Comparison of ENCODE assay signal across 1 cellular context in the genomic region with DNA sequence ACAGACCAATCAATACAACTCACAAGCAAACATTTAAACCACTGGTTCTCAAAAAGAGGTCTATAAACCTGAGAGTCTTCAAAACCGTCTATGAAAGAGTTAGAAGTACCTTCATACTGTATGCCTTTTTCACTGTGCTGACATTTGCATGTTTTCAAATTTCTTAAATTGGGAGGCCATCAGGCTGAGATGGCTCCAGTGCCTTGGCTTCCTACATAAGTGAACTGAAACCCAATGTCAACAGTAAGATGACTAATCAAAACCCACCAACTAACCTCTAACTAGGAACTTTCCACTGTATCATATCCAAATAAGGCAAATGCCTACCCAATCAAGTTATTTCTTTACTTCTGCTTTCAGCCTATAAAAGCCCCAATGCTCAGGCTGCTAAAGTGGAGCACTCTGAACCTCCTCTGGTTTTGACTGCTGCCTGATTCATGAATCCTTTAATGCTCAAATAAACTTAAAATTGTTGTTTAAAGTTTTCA.
TF ChIP-seq lines count a peak whose summit lies in the region.

No MANE protein-coding gene starts in this region.

TF ChIP-seq in K562, 482 proteins besides CTCF, POLR2A, EP300 and RAD21 (continued from another document and continues in another):
- TF ChIP-seq, protein P1, sequence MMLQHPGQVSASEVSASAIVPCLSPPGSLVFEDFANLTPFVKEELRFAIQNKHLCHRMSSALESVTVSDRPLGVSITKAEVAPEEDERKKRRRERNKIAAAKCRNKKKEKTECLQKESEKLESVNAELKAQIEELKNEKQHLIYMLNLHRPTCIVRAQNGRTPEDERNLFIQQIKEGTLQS (IDR thresholded peaks at IDR 0.05): peak; percentile 79
- TF ChIP-seq, protein P1 (CRISPR knock-in tag; conservative IDR thresholded peaks at IDR 0.05): no peak
- TF ChIP-seq JUND (IDR thresholded peaks at IDR 0.05; ENCODE audit: borderline replicate concordance, low read depth, low read length) (peak; percentile 70; the same call in 1 of the 2 replicates), JUND (tag; IDR thresholded peaks at IDR 0.05; ENCODE audit: borderline replicate concordance, low read depth, low read length) (peak; percentile 81; the same call in 2 of the 3 replicates), ZFP36 (IDR thresholded peaks at IDR 0.05; ENCODE audit: low read depth, low read length, partially characterized antibody) (peak; percentile 45), BRD9 (IDR thresholded peaks at IDR 0.05; ENCODE audit: low read depth, partially characterized antibody) (peak; percentile 65), CREB1 (IDR thresholded peaks at IDR 0.05) (no peak), CREB1 (CRISPR knock-in tag; IDR thresholded peaks at IDR 0.05) (no peak), FOS (IDR thresholded peaks at IDR 0.05; ENCODE audit: extremely low read depth, insufficient read length) (peak; percentile 35), MTA1 (IDR thresholded peaks at IDR 0.05; ENCODE audit: borderline replicate concordance) (peak; percentile 37; the same call in 1 of the 2 replicates), FOXA3 (CRISPR knock-in tag; conservative IDR thresholded peaks at IDR 0.05 in 1 of 2, IDR thresholded peaks at IDR 0.05 in 1 of 2) (peak; percentile 82 to 89; a peak in 3 of 4 replicates), ZNF507 (tag; conservative IDR thresholded peaks at IDR 0.05) (no peak), YY1 (IDR thresholded peaks at IDR 0.05; ENCODE audit: borderline replicate concordance in 1 of 3, control insufficient read depth in 1 of 3, extremely low read depth in 1 of 3, insufficient read depth in 3 of 3, insufficient read length in 1 of 3, insufficient replicate concordance in 2 of 3, low read depth in 1 of 3, low read length in 2 of 3) (peak in 1 of 3 experiments; percentile 44), NFRKB (IDR thresholded peaks at IDR 0.05; ENCODE audit: low read depth) (peak; percentile 56), HDAC1 (IDR thresholded peaks at IDR 0.05) (no peak), DPF2 (IDR thresholded peaks at IDR 0.05) (peak; percentile 69; the same call in 1 of the 2 replicates), ZNF274 (IDR thresholded peaks at IDR 0.05; ENCODE audit: borderline replicate concordance, low read depth, low read length) (no peak), BACH1 (tag; IDR thresholded peaks at IDR 0.05) (peak; percentile 59), POLR2B (IDR thresholded peaks at IDR 0.05; ENCODE audit: low read depth, partially characterized antibody) (peak; percentile 46), SMARCE1 (IDR thresholded peaks at IDR 0.05) (peak; percentile 41; the same call in 1 of the 2 replicates), GTF2E2 (tag; IDR thresholded peaks at IDR 0.05) (0 out of 2 replicates have a peak, but pooled peaks have one; percentile 56), TEAD2 (tag; IDR thresholded peaks at IDR 0.05) (no peak), MAFF (IDR thresholded peaks at IDR 0.05; ENCODE audit: low read length) (peak; percentile 75), HLTF (IDR thresholded peaks at IDR 0.05) (no peak), ILK (tag; IDR thresholded peaks at IDR 0.05; ENCODE audit: borderline replicate concordance, low read depth) (0 out of 2 replicates have a peak, but pooled peaks have one; percentile 11), MAFK (IDR thresholded peaks at IDR 0.05; ENCODE audit: low read length) (peak; percentile 73), RBFOX2 (IDR thresholded peaks at IDR 0.05; ENCODE audit: low read depth, low read length) (0 out of 2 replicates have a peak, but pooled peaks have one; percentile 40), SMARCC2 (IDR thresholded peaks at IDR 0.05; ENCODE audit: low read depth) (peak; percentile 39), BRD4 (IDR thresholded peaks at IDR 0.05) (peak; percentile 24; the same call in 1 of the 2 replicates), NEUROD1 (IDR thresholded peaks at IDR 0.05; ENCODE audit: borderline replicate concordance, low read depth, low read length, partially characterized antibody) (peak; percentile 42), FOXK2 (conservative IDR thresholded peaks at IDR 0.05 in 1 of 2, IDR thresholded peaks at IDR 0.05 in 1 of 2; ENCODE audit: low read depth in 2 of 2) (peak in 1 of 2 experiments; percentile 46; a peak in 2 of 4 replicates), ELF1 (tag; IDR thresholded peaks at IDR 0.05) (0 out of 2 replicates have a peak, but pooled peaks have one; percentile 2), GABPB2 (CRISPR knock-in tag; conservative IDR thresholded peaks at IDR 0.05) (no peak)
- TF ChIP-seq, protein P2, sequence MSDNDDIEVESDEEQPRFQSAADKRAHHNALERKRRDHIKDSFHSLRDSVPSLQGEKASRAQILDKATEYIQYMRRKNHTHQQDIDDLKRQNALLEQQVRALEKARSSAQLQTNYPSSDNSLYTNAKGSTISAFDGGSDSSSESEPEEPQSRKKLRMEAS (CRISPR knock-in tag; IDR thresholded peaks at IDR 0.05): no peak
- TF ChIP-seq, protein P3, sequence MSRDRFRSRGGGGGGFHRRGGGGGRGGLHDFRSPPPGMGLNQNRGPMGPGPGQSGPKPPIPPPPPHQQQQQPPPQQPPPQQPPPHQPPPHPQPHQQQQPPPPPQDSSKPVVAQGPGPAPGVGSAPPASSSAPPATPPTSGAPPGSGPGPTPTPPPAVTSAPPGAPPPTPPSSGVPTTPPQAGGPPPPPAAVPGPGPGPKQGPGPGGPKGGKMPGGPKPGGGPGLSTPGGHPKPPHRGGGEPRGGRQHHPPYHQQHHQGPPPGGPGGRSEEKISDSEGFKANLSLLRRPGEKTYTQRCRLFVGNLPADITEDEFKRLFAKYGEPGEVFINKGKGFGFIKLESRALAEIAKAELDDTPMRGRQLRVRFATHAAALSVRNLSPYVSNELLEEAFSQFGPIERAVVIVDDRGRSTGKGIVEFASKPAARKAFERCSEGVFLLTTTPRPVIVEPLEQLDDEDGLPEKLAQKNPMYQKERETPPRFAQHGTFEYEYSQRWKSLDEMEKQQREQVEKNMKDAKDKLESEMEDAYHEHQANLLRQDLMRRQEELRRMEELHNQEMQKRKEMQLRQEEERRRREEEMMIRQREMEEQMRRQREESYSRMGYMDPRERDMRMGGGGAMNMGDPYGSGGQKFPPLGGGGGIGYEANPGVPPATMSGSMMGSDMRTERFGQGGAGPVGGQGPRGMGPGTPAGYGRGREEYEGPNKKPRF (IDR thresholded peaks at IDR 0.05; ENCODE audit: low read depth, low read length): no peak
- TF ChIP-seq, protein P4, sequence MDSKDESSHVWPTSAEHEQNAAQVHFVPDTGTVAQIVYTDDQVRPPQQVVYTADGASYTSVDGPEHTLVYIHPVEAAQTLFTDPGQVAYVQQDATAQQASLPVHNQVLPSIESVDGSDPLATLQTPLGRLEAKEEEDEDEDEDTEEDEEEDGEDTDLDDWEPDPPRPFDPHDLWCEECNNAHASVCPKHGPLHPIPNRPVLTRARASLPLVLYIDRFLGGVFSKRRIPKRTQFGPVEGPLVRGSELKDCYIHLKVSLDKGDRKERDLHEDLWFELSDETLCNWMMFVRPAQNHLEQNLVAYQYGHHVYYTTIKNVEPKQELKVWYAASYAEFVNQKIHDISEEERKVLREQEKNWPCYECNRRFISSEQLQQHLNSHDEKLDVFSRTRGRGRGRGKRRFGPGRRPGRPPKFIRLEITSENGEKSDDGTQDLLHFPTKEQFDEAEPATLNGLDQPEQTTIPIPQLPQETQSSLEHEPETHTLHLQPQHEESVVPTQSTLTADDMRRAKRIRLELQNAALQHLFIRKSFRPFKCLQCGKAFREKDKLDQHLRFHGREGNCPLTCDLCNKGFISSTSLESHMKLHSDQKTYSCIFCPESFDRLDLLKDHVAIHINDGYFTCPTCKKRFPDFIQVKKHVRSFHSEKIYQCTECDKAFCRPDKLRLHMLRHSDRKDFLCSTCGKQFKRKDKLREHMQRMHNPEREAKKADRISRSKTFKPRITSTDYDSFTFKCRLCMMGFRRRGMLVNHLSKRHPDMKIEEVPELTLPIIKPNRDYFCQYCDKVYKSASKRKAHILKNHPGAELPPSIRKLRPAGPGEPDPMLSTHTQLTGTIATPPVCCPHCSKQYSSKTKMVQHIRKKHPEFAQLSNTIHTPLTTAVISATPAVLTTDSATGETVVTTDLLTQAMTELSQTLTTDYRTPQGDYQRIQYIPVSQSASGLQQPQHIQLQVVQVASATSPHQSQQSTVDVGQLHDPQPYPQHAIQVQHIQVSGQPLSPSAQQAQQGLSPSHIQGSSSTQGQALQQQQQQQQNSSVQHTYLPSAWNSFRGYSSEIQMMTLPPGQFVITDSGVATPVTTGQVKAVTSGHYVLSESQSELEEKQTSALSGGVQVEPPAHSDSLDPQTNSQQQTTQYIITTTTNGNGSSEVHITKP (IDR thresholded peaks at IDR 0.05; ENCODE audit: partially characterized antibody): peak; percentile 47
- TF ChIP-seq, protein P5, sequence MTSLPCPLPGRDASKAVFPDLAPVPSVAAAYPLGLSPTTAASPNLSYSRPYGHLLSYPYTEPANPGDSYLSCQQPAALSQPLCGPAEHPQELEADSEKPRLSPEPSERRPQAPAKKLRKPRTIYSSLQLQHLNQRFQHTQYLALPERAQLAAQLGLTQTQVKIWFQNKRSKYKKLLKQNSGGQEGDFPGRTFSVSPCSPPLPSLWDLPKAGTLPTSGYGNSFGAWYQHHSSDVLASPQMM (CRISPR knock-in tag; IDR thresholded peaks at IDR 0.05): no peak
- TF ChIP-seq, protein P6, sequence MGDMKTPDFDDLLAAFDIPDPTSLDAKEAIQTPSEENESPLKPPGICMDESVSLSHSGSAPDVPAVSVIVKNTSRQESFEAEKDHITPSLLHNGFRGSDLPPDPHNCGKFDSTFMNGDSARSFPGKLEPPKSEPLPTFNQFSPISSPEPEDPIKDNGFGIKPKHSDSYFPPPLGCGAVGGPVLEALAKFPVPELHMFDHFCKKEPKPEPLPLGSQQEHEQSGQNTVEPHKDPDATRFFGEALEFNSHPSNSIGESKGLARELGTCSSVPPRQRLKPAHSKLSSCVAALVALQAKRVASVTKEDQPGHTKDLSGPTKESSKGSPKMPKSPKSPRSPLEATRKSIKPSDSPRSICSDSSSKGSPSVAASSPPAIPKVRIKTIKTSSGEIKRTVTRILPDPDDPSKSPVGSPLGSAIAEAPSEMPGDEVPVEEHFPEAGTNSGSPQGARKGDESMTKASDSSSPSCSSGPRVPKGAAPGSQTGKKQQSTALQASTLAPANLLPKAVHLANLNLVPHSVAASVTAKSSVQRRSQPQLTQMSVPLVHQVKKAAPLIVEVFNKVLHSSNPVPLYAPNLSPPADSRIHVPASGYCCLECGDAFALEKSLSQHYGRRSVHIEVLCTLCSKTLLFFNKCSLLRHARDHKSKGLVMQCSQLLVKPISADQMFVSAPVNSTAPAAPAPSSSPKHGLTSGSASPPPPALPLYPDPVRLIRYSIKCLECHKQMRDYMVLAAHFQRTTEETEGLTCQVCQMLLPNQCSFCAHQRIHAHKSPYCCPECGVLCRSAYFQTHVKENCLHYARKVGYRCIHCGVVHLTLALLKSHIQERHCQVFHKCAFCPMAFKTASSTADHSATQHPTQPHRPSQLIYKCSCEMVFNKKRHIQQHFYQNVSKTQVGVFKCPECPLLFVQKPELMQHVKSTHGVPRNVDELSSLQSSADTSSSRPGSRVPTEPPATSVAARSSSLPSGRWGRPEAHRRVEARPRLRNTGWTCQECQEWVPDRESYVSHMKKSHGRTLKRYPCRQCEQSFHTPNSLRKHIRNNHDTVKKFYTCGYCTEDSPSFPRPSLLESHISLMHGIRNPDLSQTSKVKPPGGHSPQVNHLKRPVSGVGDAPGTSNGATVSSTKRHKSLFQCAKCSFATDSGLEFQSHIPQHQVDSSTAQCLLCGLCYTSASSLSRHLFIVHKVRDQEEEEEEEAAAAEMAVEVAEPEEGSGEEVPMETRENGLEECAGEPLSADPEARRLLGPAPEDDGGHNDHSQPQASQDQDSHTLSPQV (IDR thresholded peaks at IDR 0.05): peak; percentile 89
- TF ChIP-seq, protein P7, sequence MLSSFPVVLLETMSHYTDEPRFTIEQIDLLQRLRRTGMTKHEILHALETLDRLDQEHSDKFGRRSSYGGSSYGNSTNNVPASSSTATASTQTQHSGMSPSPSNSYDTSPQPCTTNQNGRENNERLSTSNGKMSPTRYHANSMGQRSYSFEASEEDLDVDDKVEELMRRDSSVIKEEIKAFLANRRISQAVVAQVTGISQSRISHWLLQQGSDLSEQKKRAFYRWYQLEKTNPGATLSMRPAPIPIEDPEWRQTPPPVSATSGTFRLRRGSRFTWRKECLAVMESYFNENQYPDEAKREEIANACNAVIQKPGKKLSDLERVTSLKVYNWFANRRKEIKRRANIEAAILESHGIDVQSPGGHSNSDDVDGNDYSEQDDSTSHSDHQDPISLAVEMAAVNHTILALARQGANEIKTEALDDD (IDR thresholded peaks at IDR 0.05): peak; percentile 99
- TF ChIP-seq, protein P8, sequence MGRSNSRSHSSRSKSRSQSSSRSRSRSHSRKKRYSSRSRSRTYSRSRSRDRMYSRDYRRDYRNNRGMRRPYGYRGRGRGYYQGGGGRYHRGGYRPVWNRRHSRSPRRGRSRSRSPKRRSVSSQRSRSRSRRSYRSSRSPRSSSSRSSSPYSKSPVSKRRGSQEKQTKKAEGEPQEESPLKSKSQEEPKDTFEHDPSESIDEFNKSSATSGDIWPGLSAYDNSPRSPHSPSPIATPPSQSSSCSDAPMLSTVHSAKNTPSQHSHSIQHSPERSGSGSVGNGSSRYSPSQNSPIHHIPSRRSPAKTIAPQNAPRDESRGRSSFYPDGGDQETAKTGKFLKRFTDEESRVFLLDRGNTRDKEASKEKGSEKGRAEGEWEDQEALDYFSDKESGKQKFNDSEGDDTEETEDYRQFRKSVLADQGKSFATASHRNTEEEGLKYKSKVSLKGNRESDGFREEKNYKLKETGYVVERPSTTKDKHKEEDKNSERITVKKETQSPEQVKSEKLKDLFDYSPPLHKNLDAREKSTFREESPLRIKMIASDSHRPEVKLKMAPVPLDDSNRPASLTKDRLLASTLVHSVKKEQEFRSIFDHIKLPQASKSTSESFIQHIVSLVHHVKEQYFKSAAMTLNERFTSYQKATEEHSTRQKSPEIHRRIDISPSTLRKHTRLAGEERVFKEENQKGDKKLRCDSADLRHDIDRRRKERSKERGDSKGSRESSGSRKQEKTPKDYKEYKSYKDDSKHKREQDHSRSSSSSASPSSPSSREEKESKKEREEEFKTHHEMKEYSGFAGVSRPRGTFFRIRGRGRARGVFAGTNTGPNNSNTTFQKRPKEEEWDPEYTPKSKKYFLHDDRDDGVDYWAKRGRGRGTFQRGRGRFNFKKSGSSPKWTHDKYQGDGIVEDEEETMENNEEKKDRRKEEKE (IDR thresholded peaks at IDR 0.05; ENCODE audit: borderline replicate concordance in 1 of 2, control insufficient read depth in 1 of 2, low read depth in 2 of 2, low read length in 1 of 2): 0 out of 4 replicates have a peak, but pooled peaks of 1 of the 2 experiments have one; percentile 39
- TF ChIP-seq, protein P9, sequence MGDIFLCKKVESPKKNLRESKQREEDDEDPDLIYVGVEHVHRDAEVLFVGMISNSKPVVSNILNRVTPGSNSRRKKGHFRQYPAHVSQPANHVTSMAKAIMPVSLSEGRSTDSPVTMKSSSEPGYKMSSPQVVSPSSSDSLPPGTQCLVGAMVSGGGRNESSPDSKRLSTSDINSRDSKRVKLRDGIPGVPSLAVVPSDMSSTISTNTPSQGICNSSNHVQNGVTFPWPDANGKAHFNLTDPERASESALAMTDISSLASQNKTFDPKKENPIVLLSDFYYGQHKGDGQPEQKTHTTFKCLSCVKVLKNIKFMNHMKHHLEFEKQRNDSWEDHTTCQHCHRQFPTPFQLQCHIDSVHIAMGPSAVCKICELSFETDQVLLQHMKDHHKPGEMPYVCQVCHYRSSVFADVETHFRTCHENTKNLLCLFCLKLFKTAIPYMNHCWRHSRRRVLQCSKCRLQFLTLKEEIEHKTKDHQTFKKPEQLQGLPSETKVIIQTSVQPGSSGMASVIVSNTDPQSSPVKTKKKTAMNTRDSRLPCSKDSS (IDR thresholded peaks at IDR 0.05; ENCODE audit: low read depth, partially characterized antibody): no peak
